Comparison of ENCODE assay signal across 13 cellular contexts in genomic region chr3:134201201-134202130, GRCh38. TPM values are rescaled to one million over a fixed set of nuclear protein-coding genes. Genes with fewer than 3 reads are reported as not detected.
DNase-seq lines count a peak whose midpoint lies in the region; ATAC-seq and TF ChIP-seq lines count a peak whose summit lies in the region.
"Had no signal": no experiment of that assay in that cellular context is flagged by ENCODE, and none has a peak within 500 bp of the region (broad histone marks: within the 10 kb centered on the region; RNA-seq: fewer than 3 reads in every experiment).

No MANE protein-coding gene starts in this region.

- H3K36me3 Mint-ChIP-seq in activated naive CD4-positive, alpha-beta T cell treated with anti-CD3 and anti-CD28 coated beads, Interleukin-2, amount 10 ng/mL, durations not matched to agents 7 days and 5 days: peaks cover 5% of the 10 kb centered on the region

- no peak for ATAC-seq in HG03469 (IDR thresholded peaks at IDR 0.05; ENCODE audit: unreplicated experiment)
- ATAC-seq: mucosa of descending colon, right lobe of liver had no signal

- no peak for TF ChIP-seq CTCF in PC-9 (conservative IDR thresholded peaks at IDR 0.05)

- 0 out of 2 replicates have a peak, but pooled peaks cover 5% of the 10 kb centered on the region for H3K79me2 ChIP-seq in PC-9 (ENCODE audit: low read depth)

- no peaks in the 10 kb centered on the region for H3K9me2 ChIP-seq in PC-9 (ENCODE audit: insufficient read depth)

- no peaks in the 10 kb centered on the region for H3K4me1 Mint-ChIP-seq in activated naive CD4-positive, alpha-beta T cell treated with anti-CD3 and anti-CD28 coated beads, Interleukin-2, amount 10 ng/mL, durations not matched to agents 7 days and 5 days

- CTCF ChIA-PET in PC-9 (lab: Charles Lee): interaction anchor here (0.5 to 1.8 kb wide), 3 partner anchors 10 to 780 kb away, joined by 4 to 8 read pairs (median 7); no protein-coding TSS in a partner anchor
- CTCF ChIA-PET in activated naive CD4-positive, alpha-beta T cell treated with anti-CD3 and anti-CD28 coated beads, Interleukin-2, amount 10 ng/mL, durations not matched to agents 7 days and 5 days (lab: Charles Lee): interaction anchor here (1.3 to 2.8 kb wide), 3 partner anchors 9 to 12 kb away, joined by 5 to 14 read pairs (median 6); no protein-coding TSS in a partner anchor

- H4K20me1 ChIP-seq in PC-9 (ENCODE audit: insufficient read depth): peaks cover 5% of the 10 kb centered on the region; the same call in 1 of the 2 replicates

- no peak overlapping the region for H3K27ac Mint-ChIP-seq in activated naive CD4-positive, alpha-beta T cell treated with anti-CD3 and anti-CD28 coated beads, Interleukin-2, amount 10 ng/mL, durations not matched to agents 7 days and 5 days
- H3K27ac Mint-ChIP-seq: dendritic cell treated with granulocyte-macrophage colony-stimulating factor and Interleukin-4, amounts not matched to agents 40 ng/mL and 50 ng/mL, for 4 days had no signal

- intact Hi-C loops in PC-9 (cut with micrococcal nuclease; ENCODE audit: unreplicated experiment): no loop called here

- no peaks in the 10 kb centered on the region for H3K27me3 ChIP-seq in PC-9 (ENCODE audit: insufficient read depth, low read depth)
- H3K27me3 ChIP-seq: right lobe of liver had no signal

- POLR2A ChIA-PET in PC-9 (lab: Charles Lee; ENCODE audit: unreplicated experiment): interaction anchor here (0.5 to 0.8 kb wide), 4 partner anchors 31 to 557 kb away, joined by 3 to 6 read pairs (median 4); partner anchors contain the start of gene AMOTL2

- H3K4me3 ChIP-seq in PC-9: no peak overlapping the region
- H3K4me3 ChIP-seq: mucosa of descending colon, right lobe of liver had no signal

- H2AFZ ChIP-seq in PC-9: no peak overlapping the region

- H3K9me3 ChIP-seq in PC-9 (ENCODE audit: insufficient read depth, low read depth): no peaks in the 10 kb centered on the region
- H3K9me3 ChIP-seq: mucosa of descending colon, right lobe of liver had no signal

- H3K4me1 ChIP-seq in PC-9 (replicated peaks; ENCODE audit: insufficient read depth): peaks cover 32% of the 10 kb centered on the region
- H3K4me1 ChIP-seq: right lobe of liver had no signal

- no TSS peak for BruUV-seq in PC-9 (replicated peaks; lab: Mats Ljungman, UMichigan)

- no peaks in the 10 kb centered on the region for H3K27me3 Mint-ChIP-seq in activated naive CD4-positive, alpha-beta T cell treated with anti-CD3 and anti-CD28 coated beads, Interleukin-2, amount 10 ng/mL, durations not matched to agents 7 days and 5 days
- H3K27me3 Mint-ChIP-seq: dendritic cell treated with granulocyte-macrophage colony-stimulating factor and Interleukin-4, amounts not matched to agents 40 ng/mL and 50 ng/mL, for 4 days had no signal

- H3K4me3 Mint-ChIP-seq in activated naive CD4-positive, alpha-beta T cell treated with anti-CD3 and anti-CD28 coated beads, Interleukin-2, amount 10 ng/mL, durations not matched to agents 7 days and 5 days: no peak overlapping the region
- H3K4me3 Mint-ChIP-seq: dendritic cell treated with granulocyte-macrophage colony-stimulating factor and Interleukin-4, amounts not matched to agents 40 ng/mL and 50 ng/mL, for 4 days had no signal

- H3K4me2 ChIP-seq in PC-9: peak overlapping the region; percentile 52

- H3K9me3 Mint-ChIP-seq in activated naive CD4-positive, alpha-beta T cell treated with anti-CD3 and anti-CD28 coated beads, Interleukin-2, amount 10 ng/mL, durations not matched to agents 7 days and 5 days: no peaks in the 10 kb centered on the region

- peak overlapping the region; percentile 78 for H3K27ac ChIP-seq in PC-9
- H3K27ac ChIP-seq: right lobe of liver had no signal

- 0 out of 2 replicates have a peak, but pooled peaks cover 13% of the 10 kb centered on the region for H3K36me3 ChIP-seq in PC-9 (ENCODE audit: low read depth)

- in situ Hi-C loops in Caki2 (cut with HindIII; ENCODE audit: low pct_unique_long_range_greater_than_20kb, low sequenced_read_pairs): no loop called here

- peak; percentile 24 for DNase-seq in Caki2 (ENCODE audit: low read depth)
- peak in 1 of 2 experiments; percentile 84 for DNase-seq in PC-9
- peak; percentile 66 for DNase-seq in dermis blood vessel endothelial cell
- peak; percentile 47 for DNase-seq in myocyte (ENCODE audit: low read depth)
- DNase-seq in activated naive CD4-positive, alpha-beta T cell treated with anti-CD3 and anti-CD28 coated beads, Interleukin-2, amount 10 ng/mL, durations not matched to agents 7 days and 5 days: no peak
- no peak for DNase-seq in activated CD4-positive, CD25-positive, alpha-beta regulatory T cell (lab: John Stamatoyannopoulos, UW)
- no peak for DNase-seq in UCSD-AML1 (lab: John Stamatoyannopoulos, UW; ENCODE audit: unreplicated experiment)
- DNase-seq: COR-L47, mucosa of descending colon, NCI-H524 treated with DMSO at 0.1 percent for 48 hours, right lobe of liver had no signal

- peaks cover 45% of the 10 kb centered on the region; the same call in 1 of the 2 replicates for H3F3A ChIP-seq in PC-9 (ENCODE audit: insufficient read depth, low read depth)

RNA-seq across cellular contexts. Expression of gene RYK, which starts 49.2 kb away (rescaled TPM):
- total RNA-seq in Caki2 (2014; rRNA removed; shearing (Covaris generic); ENCODE audit: low replicate concordance): 57.0 and 69.7 TPM in 2 replicates
- total RNA-seq in PC-9 (2021) (74.6 and 93.7 TPM in 2 replicates), dermis blood vessel endothelial cell (91.6 and 103 TPM in 2 replicates), myocyte (47.3 and 51.0 TPM in 2 replicates)
- polyA plus RNA-seq in myocyte (2012): 32.2 TPM

Comparison
In these comparisons a context has a peak if more than half of its experiments do, and no peak if none do; other contexts are left out.
1. DNase-seq: peak in Caki2 (single experiment), dermis blood vessel endothelial cell (single experiment) and myocyte (single experiment); none in activated naive CD4-positive, alpha-beta T cell treated with anti-CD3 and anti-CD28 coated beads, Interleukin-2, amount 10 ng/mL, durations not matched to agents 7 days and 5 days (single experiment), activated CD4-positive, CD25-positive, alpha-beta regulatory T cell (0 of 4) and UCSD-AML1 (single experiment).